13 cellular contexts compared by ENCODE assay signal in the genomic region with DNA sequence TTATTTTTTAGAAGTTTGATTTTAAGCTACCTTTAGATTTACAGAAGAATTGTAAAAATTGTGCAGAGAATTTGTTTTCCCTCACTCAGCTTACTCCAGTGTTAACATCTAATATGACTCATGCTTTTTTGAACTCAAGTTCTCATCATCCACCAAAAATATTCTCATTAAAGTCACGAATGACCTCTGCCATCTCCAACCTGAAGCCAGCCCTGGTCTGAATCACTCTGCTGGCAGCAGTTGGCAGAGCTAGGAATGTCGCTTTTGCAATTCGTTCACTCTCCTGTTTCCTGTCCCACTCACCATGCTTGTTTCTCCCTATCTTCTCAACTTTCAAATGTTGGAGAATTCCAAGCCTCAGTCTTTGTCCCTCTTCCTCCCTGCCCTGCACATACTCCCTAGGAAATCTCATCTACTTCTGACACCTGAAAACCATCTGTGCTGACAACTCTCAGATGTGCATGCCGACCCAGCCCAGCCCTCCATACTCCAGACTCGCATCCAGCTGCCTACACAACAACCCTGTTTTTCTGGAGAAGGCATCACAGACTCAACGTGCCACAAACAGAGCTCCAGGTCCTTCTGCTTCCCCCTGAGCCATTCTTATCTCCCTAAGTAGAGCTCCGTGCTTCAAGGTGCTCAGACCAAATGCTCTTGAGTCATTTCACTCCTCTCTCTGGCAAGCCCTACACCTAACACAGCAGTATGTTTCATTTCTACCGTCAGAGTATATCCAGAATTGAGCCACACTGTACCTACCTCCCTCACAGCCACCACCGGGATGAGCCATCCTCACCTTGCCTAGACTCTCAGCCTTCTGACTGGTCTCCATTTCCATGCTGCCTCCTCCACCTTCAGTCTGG. TPM values are rescaled to one million over a fixed set of nuclear protein-coding genes. Genes with fewer than 3 reads are reported as not detected.
A peak's percentile ranks its signal among the peaks of the same experiment; 100 is the strongest.
DNase-seq lines count a peak whose midpoint lies in the region; ATAC-seq and TF ChIP-seq lines count a peak whose summit lies in the region.
"Had no signal": no experiment of that assay in that cellular context is flagged by ENCODE, and none has a peak within 500 bp of the region (broad histone marks: within the 10 kb centered on the region; RNA-seq: fewer than 3 reads in every experiment).

No MANE protein-coding gene starts in this region.

- TF ChIP-seq CTCF in foreskin fibroblast (IDR thresholded peaks at IDR 0.05; ENCODE audit: low read depth, low read length) (no peak), body of pancreas (IDR thresholded peaks at IDR 0.05) (no peak)

- intact Hi-C loops in body of pancreas (cut with DNase I): no loop called here

- H3K36me3 ChIP-seq in BLaER1 (0 out of 2 replicates have a peak, but pooled peaks cover 2% of the 10 kb centered on the region), body of pancreas (replicated peaks in 1 of 2; ENCODE audit: insufficient read depth in 1 of 2, low read depth in 2 of 2) (no peaks in the 10 kb centered on the region)
- H3K36me3 ChIP-seq: sigmoid colon, uterus had no signal

- peaks cover 13% of the 10 kb centered on the region for H3K27me3 ChIP-seq in BLaER1
- H3K27me3 ChIP-seq in body of pancreas: no peaks in the 10 kb centered on the region
- H3K27me3 ChIP-seq: uterus had no signal

- peak; percentile 37 for DNase-seq in NCI-H69 (lab: John Stamatoyannopoulos, UW)
- DNase-seq in foreskin fibroblast: peak; percentile 42 to 50
- DNase-seq in NCI-H446 (lab: John Stamatoyannopoulos, UW): no peak
- no peak for DNase-seq in NCI-H774 (lab: John Stamatoyannopoulos, UW)
- DNase-seq in body of pancreas: no peak
- DNase-seq: NCI-H2081 treated with DMSO at 0.1 percent for 48 hours, OCI-M1, sigmoid colon, uterus had no signal

- H3K9me3 ChIP-seq in BLaER1: no peaks in the 10 kb centered on the region
- no peaks in the 10 kb centered on the region for H3K9me3 ChIP-seq in body of pancreas
- H3K9me3 ChIP-seq: sigmoid colon, uterus had no signal

- TF ChIP-seq POLR2A in body of pancreas (IDR thresholded peaks at IDR 0.05): no peak

- H3K27ac ChIP-seq in BLaER1: peak overlapping the region; percentile 71
- H3K27ac ChIP-seq in body of pancreas: no peak overlapping the region
- H3K27ac ChIP-seq: epithelial cell of prostate, sigmoid colon, uterus had no signal

- H3K4me1 ChIP-seq in BLaER1 (peaks cover 100% of the 10 kb centered on the region), body of pancreas (peaks cover 10% of the 10 kb centered on the region)
- H3K4me1 ChIP-seq: uterus had no signal

- H3K4me2 ChIP-seq in BLaER1: peak overlapping the region; percentile 86

- ATAC-seq in GM21619 (IDR thresholded peaks at IDR 0.05; ENCODE audit: unreplicated experiment) (peak; percentile 39), GM21825 (IDR thresholded peaks at IDR 0.05; ENCODE audit: unreplicated experiment) (no peak), body of pancreas (no peak)

- 67 to 72% methylated on average over 9 of the region's 9 CpGs for WGBS in body of pancreas, 2 donors

- H4K20me1 ChIP-seq in BLaER1: no peaks in the 10 kb centered on the region

- peak overlapping the region; percentile 75 for H3K9ac ChIP-seq in BLaER1

- H3K4me3 ChIP-seq in BLaER1: peak overlapping the region; percentile 69
- no peak overlapping the region for H3K4me3 ChIP-seq in foreskin fibroblast (ENCODE audit: low read depth in 1 of 2, low read length in 2 of 2)
- no peak overlapping the region for H3K4me3 ChIP-seq in body of pancreas
- H3K4me3 ChIP-seq: sigmoid colon, uterus had no signal

RNA-seq across cellular contexts. Expression of gene PRR23E, which starts 24.9 kb away (rescaled TPM):
- total RNA-seq in body of pancreas: not detected
- total RNA-seq: sigmoid colon, uterus had no signal

Comparison
In these comparisons a context has a peak if more than half of its experiments do, and no peak if none do; other contexts are left out.
1. DNase-seq: peak in NCI-H69 (single experiment) and foreskin fibroblast (2 of 2); none in NCI-H446 (0 of 2), NCI-H774 (single experiment) and body of pancreas (0 of 4).